In genomic region chr22:25085930-25086901, GRCh38 we compare ENCODE assay signal across 8 cellular contexts.
DNase-seq lines count a peak whose midpoint lies in the region; ATAC-seq and TF ChIP-seq lines count a peak whose summit lies in the region.

No MANE protein-coding gene starts in this region.

- TF ChIP-seq POLR2A in uterus (IDR thresholded peaks at IDR 0.05): no peak

- intact Hi-C loops in uterus (cut with DNase I; ENCODE audit: low total_unique reads): no loop called here

- DNase-seq in CD4-positive, CD25-positive, alpha-beta regulatory T cell: peak in 1 of 3 donors; percentile 71
- DNase-seq in glutamatergic neuron (peak; percentile 88), uterus (peak; percentile 29 to 43)
- no peak for DNase-seq in stimulated activated CD4-positive, alpha-beta T cell treated with anti-CD3 and anti-CD28 coated beads, Interleukin-15, amount 100 ng/mL, for 24 hours
- DNase-seq in activated CD8-positive, alpha-beta memory T cell treated with anti-CD3 and anti-CD28 coated beads, Interleukin-2, amount 50 U/mL, for 4 hours: no peak

- no peaks in the 10 kb centered on the region for H3K9me3 Mint-ChIP-seq in CD4-positive, CD25-positive, alpha-beta regulatory T cell
- peaks cover 14% of the 10 kb centered on the region for H3K9me3 Mint-ChIP-seq in glutamatergic neuron (ENCODE audit: unreplicated experiment)

- TF ChIP-seq CTCF in glutamatergic neuron (IDR thresholded peaks at IDR 0.05; ENCODE audit: partially characterized antibody, unreplicated experiment): no peak
- no peak for TF ChIP-seq CTCF in uterus (IDR thresholded peaks at IDR 0.05)

- H3K4me1 Mint-ChIP-seq in CD4-positive, CD25-positive, alpha-beta regulatory T cell: peaks cover 0 to 21% (median 8%) of the 10 kb centered on the region in 4 donors
- peaks cover 29% of the 10 kb centered on the region for H3K4me1 Mint-ChIP-seq in glutamatergic neuron (ENCODE audit: low read depth, unreplicated experiment)

- no peaks in the 10 kb centered on the region for H3K27me3 ChIP-seq in CD4-positive, CD25-positive, alpha-beta regulatory T cell (ENCODE audit: control insufficient read depth, insufficient read depth, low read length)
- no peaks in the 10 kb centered on the region for H3K27me3 ChIP-seq in uterus

- H3K4me1 ChIP-seq in CD4-positive, CD25-positive, alpha-beta regulatory T cell (ENCODE audit: control insufficient read depth, insufficient read depth, low read length, poor library complexity, severe bottlenecking): peaks cover 8% of the 10 kb centered on the region
- no peaks in the 10 kb centered on the region for H3K4me1 ChIP-seq in uterus

- peak in 1 of 2 donors; percentile 37 for ATAC-seq in CD4-positive, CD25-positive, alpha-beta regulatory T cell (ENCODE audit: low read depth in 2 of 2)
- ATAC-seq in GM19438 (IDR thresholded peaks at IDR 0.05; ENCODE audit: low read depth, unreplicated experiment) (peak; percentile 80), HG03571 (IDR thresholded peaks at IDR 0.05; ENCODE audit: unreplicated experiment) (peak; percentile 86), GM18502 (IDR thresholded peaks at IDR 0.05; ENCODE audit: poor library complexity, unreplicated experiment) (no peak)

- H3K4me3 Mint-ChIP-seq in CD4-positive, CD25-positive, alpha-beta regulatory T cell: no peak overlapping the region
- H3K4me3 Mint-ChIP-seq in glutamatergic neuron (ENCODE audit: unreplicated experiment): peak overlapping the region; percentile 55

- H3K27ac Mint-ChIP-seq in CD4-positive, CD25-positive, alpha-beta regulatory T cell: peak overlapping the region in 2 of 3 donors; percentile 11 to 55
- peak overlapping the region; percentile 95 for H3K27ac Mint-ChIP-seq in glutamatergic neuron (ENCODE audit: unreplicated experiment)

- H3K36me3 ChIP-seq in CD4-positive, CD25-positive, alpha-beta regulatory T cell (ENCODE audit: control insufficient read depth, insufficient read depth, low read length): no peaks in the 10 kb centered on the region
- no peaks in the 10 kb centered on the region for H3K36me3 ChIP-seq in uterus

- no peak overlapping the region for H3K4me3 ChIP-seq in CD4-positive, CD25-positive, alpha-beta regulatory T cell (ENCODE audit: low read depth, low read length)
- H3K4me3 ChIP-seq in uterus: no peak overlapping the region

- no peaks in the 10 kb centered on the region for H3K36me3 Mint-ChIP-seq in CD4-positive, CD25-positive, alpha-beta regulatory T cell
- no peaks in the 10 kb centered on the region for H3K36me3 Mint-ChIP-seq in glutamatergic neuron (ENCODE audit: unreplicated experiment)

- H3K9me3 ChIP-seq in CD4-positive, CD25-positive, alpha-beta regulatory T cell (ENCODE audit: control insufficient read depth in 2 of 2, low read length in 2 of 2): no peaks in the 10 kb centered on the region
- no peaks in the 10 kb centered on the region for H3K9me3 ChIP-seq in uterus

- H3K27me3 Mint-ChIP-seq in CD4-positive, CD25-positive, alpha-beta regulatory T cell: peaks cover 5% of the 10 kb centered on the region
- peaks cover 13% of the 10 kb centered on the region for H3K27me3 Mint-ChIP-seq in glutamatergic neuron (ENCODE audit: unreplicated experiment)

- no peak overlapping the region for H3K27ac ChIP-seq in CD4-positive, CD25-positive, alpha-beta regulatory T cell (ENCODE audit: insufficient read depth, low read length, poor library complexity, severe bottlenecking)
- H3K27ac ChIP-seq in uterus: no peak overlapping the region

Comparison
In these comparisons a context has a peak if more than half of its experiments do, and no peak if none do; other contexts are left out.
1. DNase-seq: peak in glutamatergic neuron (single experiment) and uterus (2 of 2); none in stimulated activated CD4-positive, alpha-beta T cell treated with anti-CD3 and anti-CD28 coated beads, Interleukin-15, amount 100 ng/mL, for 24 hours (single experiment) and activated CD8-positive, alpha-beta memory T cell treated with anti-CD3 and anti-CD28 coated beads, Interleukin-2, amount 50 U/mL, for 4 hours (single experiment).